8 cellular contexts compared by ENCODE assay signal in the genomic region with DNA sequence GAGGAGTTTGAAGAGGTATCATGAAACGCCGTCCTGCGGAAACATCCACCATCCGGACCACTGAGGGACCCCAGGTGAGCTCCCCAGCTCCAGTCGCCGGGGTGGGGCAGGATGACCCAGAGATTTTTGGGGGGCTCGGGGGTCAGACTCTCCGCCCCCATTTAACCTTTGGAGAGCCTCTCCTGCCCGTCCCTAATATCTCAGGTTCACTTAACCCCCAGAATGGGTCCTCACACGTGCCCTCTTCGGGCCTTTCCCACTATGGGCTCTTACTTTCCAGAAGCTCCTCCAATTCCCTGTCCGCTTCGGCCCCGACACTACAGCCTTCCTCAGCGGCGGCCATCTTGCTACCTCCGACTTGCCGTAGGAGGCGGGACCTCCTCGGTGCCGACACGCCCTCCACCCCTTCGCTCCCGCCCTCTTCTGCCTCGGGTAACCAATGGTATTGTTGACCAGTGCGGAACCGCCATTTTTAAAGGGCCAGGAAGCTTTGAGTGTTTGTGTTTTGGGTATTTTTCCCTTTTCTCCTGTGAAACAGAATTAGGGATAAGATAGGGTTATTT. TPM values are rescaled to one million over a fixed set of nuclear protein-coding genes. Genes with fewer than 3 reads are reported as not detected.
DNase-seq lines count a peak whose midpoint lies in the region; ATAC-seq, FAIRE-seq and TF ChIP-seq lines count a peak whose summit lies in the region.

A gene with protein sequence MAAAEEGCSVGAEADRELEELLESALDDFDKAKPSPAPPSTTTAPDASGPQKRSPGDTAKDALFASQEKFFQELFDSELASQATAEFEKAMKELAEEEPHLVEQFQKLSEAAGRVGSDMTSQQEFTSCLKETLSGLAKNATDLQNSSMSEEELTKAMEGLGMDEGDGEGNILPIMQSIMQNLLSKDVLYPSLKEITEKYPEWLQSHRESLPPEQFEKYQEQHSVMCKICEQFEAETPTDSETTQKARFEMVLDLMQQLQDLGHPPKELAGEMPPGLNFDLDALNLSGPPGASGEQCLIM (minus strand): TSS at position 352 of the 563 bp plus-strand sequence. CDS start 9 bp downstream, at position 343.

- peaks cover 8% of the 10 kb centered on the region for H3K4me1 Mint-ChIP-seq in astrocyte (ENCODE audit: low read depth, unreplicated experiment)

- peak within 1 kb of the TSS; percentile 93 for H3K27ac Mint-ChIP-seq in astrocyte (ENCODE audit: unreplicated experiment)

- peak within 1 kb of the TSS; percentile 63 for H2AFZ ChIP-seq in astrocyte (ENCODE audit: low read depth, low read length)

- H3K9me3 ChIP-seq in astrocyte (ENCODE audit: insufficient read depth, low read depth, low read length) (no peaks in the 10 kb centered on the region), right cardiac atrium (ENCODE audit: control insufficient read depth, low read length) (no peaks in the 10 kb centered on the region), vagina (no peaks in the 10 kb centered on the region)

- peaks cover 7% of the 10 kb centered on the region for H3K4me1 ChIP-seq in astrocyte (ENCODE audit: insufficient read depth, low read length)
- peaks cover 8% of the 10 kb centered on the region for H3K4me1 ChIP-seq in right cardiac atrium (ENCODE audit: control insufficient read depth, insufficient read depth, low read length)
- peaks cover 25% of the 10 kb centered on the region for H3K4me1 ChIP-seq in vagina

- peaks cover 33% of the 10 kb centered on the region for H3K36me3 ChIP-seq in astrocyte (ENCODE audit: insufficient read depth, low read length)
- peaks cover 0 to 49% of the 10 kb centered on the region in 2 donors for H3K36me3 ChIP-seq in vagina

- H3K4me3 ChIP-seq in astrocyte (ENCODE audit: insufficient read depth, low read depth, low read length) (peak within 1 kb of the TSS; percentile 92), right cardiac atrium (ENCODE audit: low read length) (peak within 1 kb of the TSS; percentile 98), vagina (peak within 1 kb of the TSS; percentile 69 to 95)

- TF ChIP-seq CTCF in astrocyte (IDR thresholded peaks at IDR 0.05; ENCODE audit: insufficient read depth, low read depth, low read length) (no peak), vagina (IDR thresholded peaks at IDR 0.05) (no peak)

- intact Hi-C loops in right cardiac atrium (cut with DNase I), result no loop called here
- intact Hi-C loops in vagina (cut with DNase I), result no loop called here

- no peaks in the 10 kb centered on the region for H3K9me3 Mint-ChIP-seq in astrocyte (ENCODE audit: unreplicated experiment)

- ATAC-seq in GM18505 (IDR thresholded peaks at IDR 0.05; ENCODE audit: unreplicated experiment) (peak; percentile 97), HG02973 (IDR thresholded peaks at IDR 0.05; ENCODE audit: unreplicated experiment) (peak; percentile 95), right cardiac atrium (peak; percentile 99)

- H3K27me3 Mint-ChIP-seq in astrocyte (ENCODE audit: low read depth, unreplicated experiment), result no peaks in the 10 kb centered on the region

- H3K9ac ChIP-seq in astrocyte (ENCODE audit: low read length), result peak within 1 kb of the TSS; percentile 97

- H4K20me1 ChIP-seq in astrocyte (ENCODE audit: insufficient read depth, low read length), result peaks cover 17% of the 10 kb centered on the region

- under 1% methylated on average over 27 of the region's 27 CpGs for WGBS in right cardiac atrium

- FAIRE-seq in astrocyte (lab: Jason Lieb, UNC), result no peak

- peak; percentile 89 for TF ChIP-seq POLR2A in GM18505 (IDR thresholded peaks at IDR 0.05; ENCODE audit: borderline replicate concordance, extremely low read depth, insufficient read depth, insufficient read length)
- peak in 1 of 2 donors; percentile 47 for TF ChIP-seq POLR2A in vagina (IDR thresholded peaks at IDR 0.05)

- H3K79me2 ChIP-seq in astrocyte (ENCODE audit: insufficient read depth, low read length), result peaks cover 26% of the 10 kb centered on the region

- H3K27me3 ChIP-seq in astrocyte (ENCODE audit: insufficient read depth, low read length), result no peaks in the 10 kb centered on the region
- no peaks in the 10 kb centered on the region for H3K27me3 ChIP-seq in right cardiac atrium (ENCODE audit: control insufficient read depth, insufficient read depth)
- no peaks in the 10 kb centered on the region for H3K27me3 ChIP-seq in vagina

- peaks cover 20% of the 10 kb centered on the region for H3K36me3 Mint-ChIP-seq in astrocyte (ENCODE audit: low read depth, unreplicated experiment)

- H3K4me2 ChIP-seq in astrocyte (ENCODE audit: low read length), result peak within 1 kb of the TSS; percentile 98

- H3K27ac ChIP-seq in astrocyte (ENCODE audit: low read depth, low read length) (peak within 1 kb of the TSS; percentile 81), right cardiac atrium (ENCODE audit: low read length) (peak within 1 kb of the TSS; percentile 71), vagina (peak within 1 kb of the TSS; percentile 90)

- H3K4me3 Mint-ChIP-seq in astrocyte (ENCODE audit: unreplicated experiment), result peak within 1 kb of the TSS; percentile 94

- peak; percentile 84 for DNase-seq in NCI-H2029 (lab: John Stamatoyannopoulos, UW)
- peak; percentile 86 for DNase-seq in T-helper 22 cell (ENCODE audit: low read depth)
- peak; percentile 88 for DNase-seq in astrocyte (ENCODE audit: low read depth)
- peak; percentile 95 to 97 (median 97) for DNase-seq in right cardiac atrium
- peak; percentile 90 for DNase-seq in putamen (ENCODE audit: low spot score)
- peak in 1 of 2 donors; percentile 94 for DNase-seq in vagina (ENCODE audit: extremely low spot score in 2 of 2)

RNA-seq across cellular contexts. Expression of the gene that starts here (rescaled TPM):
- total RNA-seq in astrocyte (59.2 and 64.2 TPM in 2 replicates), right cardiac atrium (100 to 1,000 TPM in 2 of 4 donors, 10 to 100 TPM in 2; 97.4 to 113 (median 105) TPM), vagina (47.9 TPM)
- 42.5 TPM for polyA plus RNA-seq in right cardiac atrium
